In the genomic region with DNA sequence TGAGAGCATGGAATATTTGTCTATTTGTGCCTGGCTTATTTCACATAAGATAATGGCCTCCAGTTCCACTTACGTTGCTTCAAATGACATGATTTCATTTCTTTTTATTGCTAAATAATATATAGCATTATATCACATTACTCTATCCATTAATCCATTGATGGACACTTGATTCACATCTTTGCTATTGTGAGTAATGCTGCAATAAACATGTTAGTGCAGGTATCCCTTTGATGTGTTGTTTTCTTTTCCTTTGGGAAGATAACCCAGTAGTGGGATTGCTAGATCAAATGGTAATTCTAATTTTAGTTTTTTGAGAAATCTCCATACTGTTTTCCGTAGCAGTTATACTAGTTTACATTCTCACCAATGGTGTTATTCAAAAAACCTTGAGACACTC, we compare ENCODE assay signal across 8 cellular contexts.
"Had no signal": no experiment of that assay in that cellular context is flagged by ENCODE, and none has a peak within 500 bp of the region (broad histone marks: within the 10 kb centered on the region; RNA-seq: fewer than 3 reads in every experiment).

No MANE protein-coding gene starts in this region.

- H3K4me3 ChIP-seq: GM12878 had no signal

- FAIRE-seq: G401.6, GM12878, GM12891, GM12892, GM18507, GM19239 had no signal

- DNase-seq: GDM1, GF-D8 had no signal
